ENCODE assay signal across 9 cellular contexts in the genomic region with DNA sequence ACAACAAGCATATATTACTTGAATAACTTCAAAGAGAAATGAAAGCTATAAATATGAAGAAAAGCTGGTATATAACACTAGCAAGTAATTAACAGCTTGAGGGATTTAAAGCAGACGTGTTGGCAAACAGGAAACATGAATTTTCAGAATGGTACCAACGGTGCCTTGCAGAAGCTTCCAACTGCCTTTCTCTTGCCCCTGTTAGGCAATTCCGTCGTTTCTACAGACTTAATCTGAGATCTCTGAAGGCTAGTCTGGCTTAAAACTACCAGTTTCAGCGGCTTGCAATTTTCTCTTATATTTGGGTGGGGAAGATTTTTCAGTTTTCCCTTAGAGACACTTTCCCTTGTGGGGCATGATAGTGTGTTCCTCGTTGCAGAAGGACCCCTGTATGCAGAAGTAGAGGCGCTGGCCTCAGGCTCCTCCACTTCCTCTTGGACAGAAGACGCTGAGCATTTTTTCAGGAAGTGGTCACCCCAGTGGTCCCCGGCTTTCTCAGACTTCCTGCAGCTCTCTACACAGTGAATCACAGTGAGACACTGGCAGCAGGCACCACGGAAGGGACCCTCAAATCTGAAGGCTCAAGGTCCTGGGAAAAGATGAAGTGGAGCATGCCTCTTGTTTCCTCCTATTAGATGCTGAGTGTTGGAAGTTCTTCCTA. TPM values are rescaled to one million over a fixed set of nuclear protein-coding genes. Genes with fewer than 3 reads are reported as not detected.
A peak's percentile ranks its signal among the peaks of the same experiment; 100 is the strongest.
DNase-seq lines count a peak whose midpoint lies in the region; ATAC-seq and TF ChIP-seq lines count a peak whose summit lies in the region.
"Had no signal": no experiment of that assay in that cellular context is flagged by ENCODE, and none has a peak within 500 bp of the region (broad histone marks: within the 10 kb centered on the region; RNA-seq: fewer than 3 reads in every experiment).

No MANE protein-coding gene starts in this region.

- in situ Hi-C loops in KBM-7 (cut with MboI; ENCODE audit: low pct_unique_long_range_greater_than_20kb, low sequenced_read_pairs): no loop called here

- CTCF ChIA-PET in activated CD8-positive, alpha-beta memory T cell treated with anti-CD3 and anti-CD28 coated beads, Interleukin-2, amount 10 ng/mL, durations not matched to agents 7 days and 5 days (lab: Charles Lee): interaction anchor here (1.0 to 1.8 kb wide), 4 partner anchors 9 to 116 kb away, joined by 4 to 9 read pairs (median 5); no protein-coding TSS in a partner anchor

- H3K36me3 Mint-ChIP-seq in activated CD8-positive, alpha-beta memory T cell treated with anti-CD3 and anti-CD28 coated beads, Interleukin-2, amount 10 ng/mL, durations not matched to agents 7 days and 5 days: no peaks in the 10 kb centered on the region
- no peaks in the 10 kb centered on the region for H3K36me3 Mint-ChIP-seq in dendritic cell treated with granulocyte-macrophage colony-stimulating factor and Interleukin-4, amounts not matched to agents 40 ng/mL and 50 ng/mL, for 4 days (ENCODE audit: low read depth)

- peaks cover 36% of the 10 kb centered on the region for H3K4me1 Mint-ChIP-seq in activated CD8-positive, alpha-beta memory T cell treated with anti-CD3 and anti-CD28 coated beads, Interleukin-2, amount 10 ng/mL, durations not matched to agents 7 days and 5 days
- H3K4me1 Mint-ChIP-seq in dendritic cell treated with granulocyte-macrophage colony-stimulating factor and Interleukin-4, amounts not matched to agents 40 ng/mL and 50 ng/mL, for 4 days (ENCODE audit: low read depth): peaks cover 45% of the 10 kb centered on the region

- no peak for TF ChIP-seq CTCF in upper lobe of right lung (IDR thresholded peaks at IDR 0.05)

- no peak overlapping the region for H3K4me3 ChIP-seq in upper lobe of right lung
- H3K4me3 ChIP-seq: pancreas had no signal

- intact Hi-C loops in dendritic cell treated with granulocyte-macrophage colony-stimulating factor and Interleukin-4, amounts not matched to agents 40 ng/mL and 50 ng/mL, for 4 days (cut with micrococcal nuclease): no loop called here
- intact Hi-C loops in upper lobe of right lung (cut with DNase I): no loop called here

- peaks cover 6% of the 10 kb centered on the region for H3K4me1 ChIP-seq in upper lobe of right lung
- H3K4me1 ChIP-seq: pancreas had no signal

- H3K9me3 Mint-ChIP-seq in activated CD8-positive, alpha-beta memory T cell treated with anti-CD3 and anti-CD28 coated beads, Interleukin-2, amount 10 ng/mL, durations not matched to agents 7 days and 5 days (ENCODE audit: low read depth): no peaks in the 10 kb centered on the region
- H3K9me3 Mint-ChIP-seq in dendritic cell treated with granulocyte-macrophage colony-stimulating factor and Interleukin-4, amounts not matched to agents 40 ng/mL and 50 ng/mL, for 4 days: peaks cover 21% of the 10 kb centered on the region

- no peak overlapping the region for H3K27ac ChIP-seq in upper lobe of right lung
- H3K27ac ChIP-seq: pancreas had no signal

- H3K4me3 Mint-ChIP-seq in activated CD8-positive, alpha-beta memory T cell treated with anti-CD3 and anti-CD28 coated beads, Interleukin-2, amount 10 ng/mL, durations not matched to agents 7 days and 5 days: peak overlapping the region; percentile 8
- H3K4me3 Mint-ChIP-seq in dendritic cell treated with granulocyte-macrophage colony-stimulating factor and Interleukin-4, amounts not matched to agents 40 ng/mL and 50 ng/mL, for 4 days: peak overlapping the region; percentile 48

- no peak overlapping the region for H3K27ac Mint-ChIP-seq in activated CD8-positive, alpha-beta memory T cell treated with anti-CD3 and anti-CD28 coated beads, Interleukin-2, amount 10 ng/mL, durations not matched to agents 7 days and 5 days
- H3K27ac Mint-ChIP-seq in dendritic cell treated with granulocyte-macrophage colony-stimulating factor and Interleukin-4, amounts not matched to agents 40 ng/mL and 50 ng/mL, for 4 days: peak overlapping the region; percentile 65

- H3K36me3 ChIP-seq in upper lobe of right lung: no peaks in the 10 kb centered on the region
- H3K36me3 ChIP-seq: pancreas had no signal

- DNase-seq in activated CD8-positive, alpha-beta memory T cell treated with anti-CD3 and anti-CD28 coated beads, Interleukin-2, amount 10 ng/mL, durations not matched to agents 7 days and 5 days: peak; percentile 73
- DNase-seq in activated CD8-positive, alpha-beta memory T cell treated with anti-CD3 and anti-CD28 coated beads for 24 hours: no peak
- peak; percentile 84 for DNase-seq in KBM-7
- peak; percentile 72 for DNase-seq in upper lobe of right lung
- DNase-seq in kidney tubule cell (ENCODE audit: low spot score): no peak
- no peak for DNase-seq in HCEC 1CT

- peak; percentile 69 for ATAC-seq in activated CD8-positive, alpha-beta memory T cell treated with anti-CD3 and anti-CD28 coated beads, Interleukin-2, amount 10 ng/mL, durations not matched to agents 7 days and 5 days
- peak; percentile 95 for ATAC-seq in upper lobe of right lung
- no peak for ATAC-seq in HG03108 (IDR thresholded peaks at IDR 0.05; ENCODE audit: unreplicated experiment)

- H3K9me3 ChIP-seq in upper lobe of right lung: no peaks in the 10 kb centered on the region
- H3K9me3 ChIP-seq: pancreas had no signal

- no peaks in the 10 kb centered on the region for H3K27me3 ChIP-seq in upper lobe of right lung
- H3K27me3 ChIP-seq: pancreas had no signal

- no peaks in the 10 kb centered on the region for H3K27me3 Mint-ChIP-seq in activated CD8-positive, alpha-beta memory T cell treated with anti-CD3 and anti-CD28 coated beads, Interleukin-2, amount 10 ng/mL, durations not matched to agents 7 days and 5 days
- no peaks in the 10 kb centered on the region for H3K27me3 Mint-ChIP-seq in dendritic cell treated with granulocyte-macrophage colony-stimulating factor and Interleukin-4, amounts not matched to agents 40 ng/mL and 50 ng/mL, for 4 days

RNA-seq across cellular contexts. Expression of gene SLC16A14, which starts 56.2 kb away (rescaled TPM):
- total RNA-seq in activated CD8-positive, alpha-beta memory T cell treated with anti-CD3 and anti-CD28 coated beads, Interleukin-2, amount 10 ng/mL, durations not matched to agents 7 days and 5 days: under 1 TPM; 0.47 TPM
- 4.7 TPM for total RNA-seq in upper lobe of right lung

Comparison
In these comparisons a context has a peak if more than half of its experiments do, and no peak if none do; other contexts are left out.
1. DNase-seq: peak in activated CD8-positive, alpha-beta memory T cell treated with anti-CD3 and anti-CD28 coated beads, Interleukin-2, amount 10 ng/mL, durations not matched to agents 7 days and 5 days (single experiment), KBM-7 (single experiment) and upper lobe of right lung (single experiment); none in activated CD8-positive, alpha-beta memory T cell treated with anti-CD3 and anti-CD28 coated beads for 24 hours (single experiment), kidney tubule cell (single experiment) and HCEC 1CT (single experiment).